Comparison of ENCODE assay signal across 25 cellular contexts in genomic region chr4:121973791-121974190, GRCh38. TPM values are rescaled to one million over a fixed set of nuclear protein-coding genes. Genes with fewer than 3 reads are reported as not detected.
DNase-seq lines count a peak whose midpoint lies in the region; ATAC-seq, FAIRE-seq and TF ChIP-seq lines count a peak whose summit lies in the region.
"Had no signal": no experiment of that assay in that cellular context is flagged by ENCODE, and none has a peak within 500 bp of the region (broad histone marks: within the 10 kb centered on the region; RNA-seq: fewer than 3 reads in every experiment).

No MANE protein-coding gene starts in this region.

- no peak for TF ChIP-seq RAD21 in IMR-90 (IDR thresholded peaks at IDR 0.05; ENCODE audit: low read length)

- H2AFZ ChIP-seq in IMR-90 (replicated peaks; ENCODE audit: low read length, poor library complexity), result no peak overlapping the region
- H2AFZ ChIP-seq: GM23338 had no signal

- dilution Hi-C loops in IMR-90 (cut with HindIII; ENCODE audit: low sequenced_read_pairs, unreplicated experiment), result no loop called here

- no peak overlapping the region for H3K18ac ChIP-seq in IMR-90 (ENCODE audit: low read depth, low read length)

- no peak overlapping the region for H3K27ac ChIP-seq in IMR-90 (ENCODE audit: insufficient read depth, low read length)
- H3K27ac ChIP-seq in esophagus muscularis mucosa (replicated peaks in 1 of 4), result no peak overlapping the region
- H3K27ac ChIP-seq: A549; BLaER1 treated with 17β-estradiol and CSF1 and Interleukin-3, amounts not matched to agents 10 nM and 100 nM had no signal

- H3K4me2 ChIP-seq in IMR-90 (ENCODE audit: low read depth, low read length), result no peak overlapping the region
- H3K4me2 ChIP-seq: A549; BLaER1 treated with 17β-estradiol and CSF1 and Interleukin-3, amounts not matched to agents 10 nM and 100 nM; GM23338 had no signal

- no peak for TF ChIP-seq EP300 in esophagus muscularis mucosa (IDR thresholded peaks at IDR 0.05)

- no peak overlapping the region for H2BK120ac ChIP-seq in IMR-90 (ENCODE audit: low read depth, low read length)

- no peak overlapping the region for H2AK5ac ChIP-seq in IMR-90 (ENCODE audit: low read depth, low read length)

- H4K91ac ChIP-seq in IMR-90 (ENCODE audit: insufficient read depth, low read depth, low read length), result no peak overlapping the region

- POLR2A ChIA-PET in IMR-90 (lab: Charles Lee; ENCODE audit: unreplicated experiment), result no interaction called here

- CTCF ChIA-PET in IMR-90 (lab: Yijun Ruan, JAX), result interaction anchor here (1.0 kb wide), 1 partner anchor 10 kb away, joined by 3 read pairs; no protein-coding TSS in a partner anchor

- no peaks in the 10 kb centered on the region for H3K79me1 ChIP-seq in IMR-90 (ENCODE audit: low read depth in 1 of 2, low read length in 2 of 2)

- no peaks in the 10 kb centered on the region; the same call in 1 of the 2 replicates for H3K27me3 ChIP-seq in IMR-90 (ENCODE audit: control insufficient read depth, insufficient read depth, low read length)
- no peaks in the 10 kb centered on the region for H3K27me3 ChIP-seq in esophagus muscularis mucosa
- H3K27me3 ChIP-seq: BE2C; BLaER1 treated with 17β-estradiol and CSF1 and Interleukin-3, amounts not matched to agents 10 nM and 100 nM had no signal

- no peak overlapping the region for H3K56ac ChIP-seq in IMR-90 (ENCODE audit: extremely low read depth, insufficient read depth, low read length)

- H2BK15ac ChIP-seq in IMR-90 (ENCODE audit: low read depth, low read length), result no peak overlapping the region

- peak; percentile 20 for DNase-seq in IMR-90
- peak; percentile 43 for DNase-seq in NCI-H226
- DNase-seq in epithelial cell of esophagus (ENCODE audit: low read depth), result peak; percentile 31
- peak; percentile 1 for DNase-seq in iris pigment epithelial cell (ENCODE audit: low read depth)
- DNase-seq in esophagus muscularis mucosa (ENCODE audit: extremely low spot score), result no peak
- DNase-seq in D721Med (ENCODE audit: insufficient read length, low spot score), result no peak
- DNase-seq in superior temporal gyrus (ENCODE audit: extremely low spot score), result no peak
- DNase-seq: 8988T; ACHN; AML-193; BE2C; CD4-positive, alpha-beta T cell; CD8-positive, alpha-beta memory T cell; DMS53; DMS79 treated with DMSO at 0.1 percent for 48 hours; GF-D8; H9 had no signal

- in situ Hi-C loops in IMR-90 (cut with MboI; ENCODE audit: low sequenced_read_pairs), result no loop called here

- H3K9me1 ChIP-seq in IMR-90 (ENCODE audit: insufficient read depth, low read length), result peaks cover 8% of the 10 kb centered on the region; the same call in 1 of the 2 replicates

- H4K8ac ChIP-seq in IMR-90 (ENCODE audit: low read depth in 2 of 2, low read length in 2 of 2), result no peak overlapping the region

- H3K4ac ChIP-seq in IMR-90 (ENCODE audit: low read depth, low read length), result no peak overlapping the region

- intact Hi-C loops in IMR-90 (cut with micrococcal nuclease), result no loop called here
- intact Hi-C loops in esophagus muscularis mucosa (cut with DNase I), result no loop called here

- no TSS peak for BruUV-seq in IMR-90 (replicated peaks; lab: Mats Ljungman, UMichigan)

- no peaks in the 10 kb centered on the region for H3K36me3 ChIP-seq in IMR-90 (ENCODE audit: control insufficient read depth, insufficient read depth, low read length)
- no peaks in the 10 kb centered on the region for H3K36me3 ChIP-seq in esophagus muscularis mucosa
- H3K36me3 ChIP-seq: BE2C; BLaER1 treated with 17β-estradiol and CSF1 and Interleukin-3, amounts not matched to agents 10 nM and 100 nM had no signal

- no peaks in the 10 kb centered on the region for H3K9me3 ChIP-seq in IMR-90 (ENCODE audit: control insufficient read depth, insufficient read depth, low read length)
- no peaks in the 10 kb centered on the region for H3K9me3 ChIP-seq in esophagus muscularis mucosa
- H3K9me3 ChIP-seq: A549; BE2C; BLaER1 treated with 17β-estradiol and CSF1 and Interleukin-3, amounts not matched to agents 10 nM and 100 nM had no signal

- H3K9ac ChIP-seq in IMR-90 (ENCODE audit: low read depth, low read length), result no peak overlapping the region
- H3K9ac ChIP-seq: BLaER1 treated with 17β-estradiol and CSF1 and Interleukin-3, amounts not matched to agents 10 nM and 100 nM had no signal

- no peak overlapping the region for H4K5ac ChIP-seq in IMR-90 (ENCODE audit: low read depth, low read length)

- no peak overlapping the region for H3K23ac ChIP-seq in IMR-90 (ENCODE audit: low read depth, low read length)

- ATAC-seq in IMR-90 (ENCODE audit: low read depth), result no peak
- ATAC-seq: A549, GM23338, HCT116 had no signal

- H2BK5ac ChIP-seq in IMR-90 (ENCODE audit: low read depth, low read length, poor library complexity, severe bottlenecking), result no peak overlapping the region

- H3K14ac ChIP-seq in IMR-90 (replicated peaks; ENCODE audit: low read depth, low read length), result no peak overlapping the region

- no peak for FAIRE-seq in D721Med (lab: Jason Lieb, UNC)
- FAIRE-seq: A549, GM12891, GM18507 had no signal

- WGBS in IMR-90 (ENCODE audit: extremely low coverage in 2 of 2, insufficient read length in 1 of 2), 2 experiments, result no CpG with 5 or more reads among the region's 4 CpGs
- 60% methylated on average over 4 of the region's 4 CpGs for WGBS in esophagus muscularis mucosa

- TF ChIP-seq CTCF in IMR-90 (conservative IDR thresholded peaks at IDR 0.05; ENCODE audit: low read depth, low read length), result no peak
- TF ChIP-seq CTCF in epithelial cell of esophagus (IDR thresholded peaks at IDR 0.05; ENCODE audit: insufficient read depth, low read depth, low read length, missing control alignments), result no peak
- no peak for TF ChIP-seq CTCF in esophagus muscularis mucosa (IDR thresholded peaks at IDR 0.05)
- TF ChIP-seq CTCF in D721Med (IDR thresholded peaks at IDR 0.05; ENCODE audit: insufficient read depth, missing control alignments), result no peak

- no peak overlapping the region for H2BK20ac ChIP-seq in IMR-90 (ENCODE audit: low read depth, low read length)

- TF ChIP-seq POLR2A in IMR-90 (IDR thresholded peaks at IDR 0.05; ENCODE audit: low read depth, low read length), result no peak
- TF ChIP-seq POLR2A in esophagus muscularis mucosa (IDR thresholded peaks at IDR 0.05; ENCODE audit: low read depth), result no peak

- no peaks in the 10 kb centered on the region; the same call in 1 of the 2 replicates for H3K4me1 ChIP-seq in IMR-90 (ENCODE audit: control insufficient read depth, insufficient read depth, low read length)
- H3K4me1 ChIP-seq in esophagus muscularis mucosa, result no peaks in the 10 kb centered on the region
- H3K4me1 ChIP-seq: A549, BE2C had no signal

- H3K4me3 ChIP-seq in IMR-90 (ENCODE audit: insufficient read depth, low read depth, low read length) (no peak overlapping the region), epithelial cell of esophagus (ENCODE audit: low read length) (no peak overlapping the region), esophagus muscularis mucosa (no peak overlapping the region)
- H3K4me3 ChIP-seq: A549; BLaER1 treated with 17β-estradiol and CSF1 and Interleukin-3, amounts not matched to agents 10 nM and 100 nM; GM23338 had no signal

- H4K20me1 ChIP-seq in IMR-90 (ENCODE audit: insufficient read depth, low read length), result no peaks in the 10 kb centered on the region
- H4K20me1 ChIP-seq: BLaER1 treated with 17β-estradiol and CSF1 and Interleukin-3, amounts not matched to agents 10 nM and 100 nM had no signal

- no peak overlapping the region for H2AK9ac ChIP-seq in IMR-90 (replicated peaks; ENCODE audit: low read depth, low read length, poor library complexity)

TF ChIP-seq in IMR-90, 13 proteins besides CTCF, POLR2A, EP300 and RAD21:
- TF ChIP-seq CEBPB (IDR thresholded peaks at IDR 0.05; ENCODE audit: low read depth, low read length), result peak; percentile 18; the same call in 1 of the 2 replicates
- no peak for TF ChIP-seq MXI1 (IDR thresholded peaks at IDR 0.05; ENCODE audit: borderline replicate concordance, low read depth, low read length)
- no peak for TF ChIP-seq MAFK (IDR thresholded peaks at IDR 0.05; ENCODE audit: low read depth, low read length)

RNA-seq across cellular contexts. Expression of gene TRPC3, which starts 21.9 kb away (rescaled TPM):
- total RNA-seq in IMR-90 (2012; rRNA removed) (2.5 and 2.7 TPM in 2 replicates), esophagus muscularis mucosa (under 1 TPM; 0.42 to 0.71 (median 0.62) TPM)
- polyA plus RNA-seq in IMR-90 (2012; rRNA removed), result 1.1 and 1.2 TPM in 2 replicates
- polyA plus RNA-seq in IMR-90 (2012; cell fraction: cytosol; rRNA removed), result 0.51 and 0.80 TPM in 2 replicates
- polyA plus RNA-seq in IMR-90 (2012; cell fraction: nucleus; rRNA removed; ENCODE audit: low replicate concordance), result 2.0 and 2.3 TPM in 2 replicates
- total RNA-seq: CD4-positive, alpha-beta T cell; G401 had no signal
- polyA plus RNA-seq: CD14-positive monocyte; CD8-positive, alpha-beta memory T cell had no signal

Comparison
In these comparisons a context has a peak if more than half of its experiments do, and no peak if none do; other contexts are left out.
1. DNase-seq: peak in IMR-90 (single experiment), NCI-H226 (single experiment), epithelial cell of esophagus (single experiment) and iris pigment epithelial cell (single experiment); none in esophagus muscularis mucosa (single experiment), D721Med (single experiment) and superior temporal gyrus (single experiment).